8 cellular contexts compared by ENCODE assay signal in genomic region chr15:60392986-60393811, GRCh38. TPM values are rescaled to one million over a fixed set of nuclear protein-coding genes. Genes with fewer than 3 reads are reported as not detected.
DNase-seq lines count a peak whose midpoint lies in the region; ATAC-seq and TF ChIP-seq lines count a peak whose summit lies in the region.

No MANE protein-coding gene starts in this region.

- H3K9me3 ChIP-seq in MG63 (no peaks in the 10 kb centered on the region), adrenal gland (replicated peaks in 1 of 3) (no peaks in the 10 kb centered on the region), iPS-18a (ENCODE audit: control insufficient read depth, low read depth, low read length) (no peaks in the 10 kb centered on the region)

- peak overlapping the region; percentile 18 for H3K9ac ChIP-seq in iPS-18a (ENCODE audit: low read length)

- no peaks in the 10 kb centered on the region for H3K27me3 Mint-ChIP-seq in stimulated activated naive B cell treated with anti-CD40 and anti-IgM and Interleukin-4, amounts not matched to agents 10 μg/mL and 1 μg/mL and 100 μg/mL, for 72 hours

- H3K4me1 Mint-ChIP-seq in stimulated activated effector memory CD8-positive, alpha-beta T cell treated with anti-CD3 and anti-CD28 coated beads, Interleukin-12 subunit alpha, Interleukin-12 subunit beta, amount 100 ng/mL, for 72 hours = peaks cover 84% of the 10 kb centered on the region
- H3K4me1 Mint-ChIP-seq in stimulated activated naive B cell treated with anti-CD40 and anti-IgM and Interleukin-4, amounts not matched to agents 10 μg/mL and 1 μg/mL and 100 μg/mL, for 72 hours = peaks cover 26 to 60% of the 10 kb centered on the region in 2 donors

- H3K4me1 ChIP-seq in adrenal gland (replicated peaks in 1 of 2) (peaks cover 68 to 82% of the 10 kb centered on the region in 2 donors), iPS-18a (ENCODE audit: control insufficient read depth, low read depth, low read length) (peaks cover 42% of the 10 kb centered on the region)

- peak overlapping the region; percentile 49 for H3K4me3 Mint-ChIP-seq in stimulated activated effector memory CD8-positive, alpha-beta T cell treated with anti-CD3 and anti-CD28 coated beads, Interleukin-12 subunit alpha, Interleukin-12 subunit beta, amount 100 ng/mL, for 72 hours
- H3K4me3 Mint-ChIP-seq in stimulated activated naive B cell treated with anti-CD40 and anti-IgM and Interleukin-4, amounts not matched to agents 10 μg/mL and 1 μg/mL and 100 μg/mL, for 72 hours = no peak overlapping the region

- DNase-seq in DMS53 (lab: John Stamatoyannopoulos, UW) (peak; percentile 91), MG63 (peak; percentile 93), adrenal gland (peak; percentile 88 to 96 (median 94))
- DNase-seq in stimulated activated effector memory CD8-positive, alpha-beta T cell treated with anti-CD3 and anti-CD28 coated beads, Interleukin-12 subunit alpha, Interleukin-12 subunit beta, amount 100 ng/mL, for 72 hours (ENCODE audit: low spot score in 2 of 2) = peak in 1 of 2 donors; percentile 55
- no peak for DNase-seq in stimulated activated naive B cell treated with anti-CD40 and anti-IgM and Interleukin-4, amounts not matched to agents 10 μg/mL and 1 μg/mL and 100 μg/mL, for 72 hours
- DNase-seq in activated CD4-positive, CD25-positive, alpha-beta regulatory T cell treated with anti-CD3 and anti-CD28 coated beads, Interleukin-2, amount 50 U/mL, for 72 hours = no peak

- H3K36me3 ChIP-seq in MG63 (peaks cover 76% of the 10 kb centered on the region), adrenal gland (replicated peaks in 1 of 2) (peaks cover 0 to 11% of the 10 kb centered on the region in 2 donors), iPS-18a (ENCODE audit: control insufficient read depth, low read depth, low read length) (no peaks in the 10 kb centered on the region)

- TF ChIP-seq POLR2A in adrenal gland (IDR thresholded peaks at IDR 0.05) = peak in 1 of 2 donors; percentile 68

- H3K27me3 ChIP-seq in MG63 (no peaks in the 10 kb centered on the region), adrenal gland (no peaks in the 10 kb centered on the region), iPS-18a (ENCODE audit: control insufficient read depth, insufficient read depth, low read length) (peaks cover 21% of the 10 kb centered on the region)

- intact Hi-C loops in adrenal gland (cut with DNase I) = no loop called here

- ATAC-seq in stimulated activated effector memory CD8-positive, alpha-beta T cell treated with anti-CD3 and anti-CD28 coated beads, Interleukin-12 subunit alpha, Interleukin-12 subunit beta, amount 100 ng/mL, for 72 hours = no peak
- ATAC-seq in stimulated activated naive B cell treated with anti-CD40 and anti-IgM and Interleukin-4, amounts not matched to agents 10 μg/mL and 1 μg/mL and 100 μg/mL, for 72 hours (replicated peaks) = no peak
- ATAC-seq in HG02610 (IDR thresholded peaks at IDR 0.05; ENCODE audit: unreplicated experiment) = no peak

- H3K27ac ChIP-seq in adrenal gland (peak overlapping the region; percentile 55 to 97 (median 89)), iPS-18a (ENCODE audit: low read length) (peak overlapping the region; percentile 17)

- H3K4me3 ChIP-seq in MG63 = peak overlapping the region; percentile 99
- H3K4me3 ChIP-seq in adrenal gland = peak overlapping the region in 1 of 4 donors; percentile 4
- H3K4me3 ChIP-seq in iPS-18a (ENCODE audit: low read length) = no peak overlapping the region

- no peaks in the 10 kb centered on the region for H3K9me3 Mint-ChIP-seq in stimulated activated effector memory CD8-positive, alpha-beta T cell treated with anti-CD3 and anti-CD28 coated beads, Interleukin-12 subunit alpha, Interleukin-12 subunit beta, amount 100 ng/mL, for 72 hours
- H3K9me3 Mint-ChIP-seq in stimulated activated naive B cell treated with anti-CD40 and anti-IgM and Interleukin-4, amounts not matched to agents 10 μg/mL and 1 μg/mL and 100 μg/mL, for 72 hours = no peaks in the 10 kb centered on the region

- peak overlapping the region; percentile 76 for H3K27ac Mint-ChIP-seq in stimulated activated effector memory CD8-positive, alpha-beta T cell treated with anti-CD3 and anti-CD28 coated beads, Interleukin-12 subunit alpha, Interleukin-12 subunit beta, amount 100 ng/mL, for 72 hours
- no peak overlapping the region for H3K27ac Mint-ChIP-seq in stimulated activated naive B cell treated with anti-CD40 and anti-IgM and Interleukin-4, amounts not matched to agents 10 μg/mL and 1 μg/mL and 100 μg/mL, for 72 hours

- no peak for TF ChIP-seq CTCF in adrenal gland (IDR thresholded peaks at IDR 0.05)

- H3K36me3 Mint-ChIP-seq in stimulated activated effector memory CD8-positive, alpha-beta T cell treated with anti-CD3 and anti-CD28 coated beads, Interleukin-12 subunit alpha, Interleukin-12 subunit beta, amount 100 ng/mL, for 72 hours = peaks cover 79% of the 10 kb centered on the region
- peaks cover 38 to 59% of the 10 kb centered on the region in 2 donors for H3K36me3 Mint-ChIP-seq in stimulated activated naive B cell treated with anti-CD40 and anti-IgM and Interleukin-4, amounts not matched to agents 10 μg/mL and 1 μg/mL and 100 μg/mL, for 72 hours

- WGBS in adrenal gland, 4 donors = 21 to 36% (median 29%) methylated on average over 9 of the region's 9 CpGs

RNA-seq across cellular contexts. Expression of gene ANXA2, which starts 4.6 kb away (rescaled TPM):
- 5,310 and 5,617 TPM in 2 replicates for total RNA-seq in MG63 (2014; rRNA removed; shearing (Covaris generic); ENCODE audit: low replicate concordance)
- 100 to 1,000 TPM; 335 to 733 (median 482) TPM for total RNA-seq in adrenal gland
- 1,000 to 10,000 TPM in 1 of 3 donors, 100 to 1,000 TPM in 2; 314 to 1,002 (median 476) TPM for polyA plus RNA-seq in adrenal gland

Comparison
In these comparisons a context has a peak if more than half of its experiments do, and no peak if none do; other contexts are left out.
1. DNase-seq: peak in DMS53 (single experiment), MG63 (single experiment) and adrenal gland (7 of 7); none in stimulated activated naive B cell treated with anti-CD40 and anti-IgM and Interleukin-4, amounts not matched to agents 10 μg/mL and 1 μg/mL and 100 μg/mL, for 72 hours (single experiment) and activated CD4-positive, CD25-positive, alpha-beta regulatory T cell treated with anti-CD3 and anti-CD28 coated beads, Interleukin-2, amount 50 U/mL, for 72 hours (single experiment).